ENCODE assay signal across 1 cellular context in the genomic region with DNA sequence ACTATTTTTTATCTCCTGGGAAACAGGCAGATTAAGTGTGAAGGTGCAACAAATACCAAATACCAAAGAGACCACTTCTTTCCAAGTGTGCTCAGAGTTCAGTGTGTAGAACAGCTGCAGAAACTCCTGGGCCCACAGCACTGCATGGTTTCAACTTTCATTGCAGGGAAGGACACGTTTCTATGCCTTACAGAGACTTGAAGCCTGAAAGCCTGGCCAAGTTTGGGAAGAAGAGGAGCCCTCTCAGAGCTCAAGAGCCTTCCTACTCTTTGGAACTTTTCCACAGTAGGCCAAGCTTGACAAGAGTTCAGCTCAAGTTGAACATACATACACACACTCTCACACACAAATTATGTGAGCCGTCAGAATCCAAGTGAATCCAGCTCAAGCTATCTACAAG.
TF ChIP-seq lines count a peak whose summit lies in the region.

No MANE protein-coding gene starts in this region.

TF ChIP-seq in A549, 52 proteins besides CTCF, POLR2A, EP300 and RAD21:
- TF ChIP-seq ZNF302 (CRISPR knock-in tag; IDR thresholded peaks at IDR 0.05) (no peak), BHLHE40 (IDR thresholded peaks at IDR 0.05; ENCODE audit: low read depth, low read length) (no peak), TP53 (CRISPR knock-in tag; IDR thresholded peaks at IDR 0.05) (no peak), PHF8 (IDR thresholded peaks at IDR 0.05; ENCODE audit: borderline replicate concordance, low read depth) (no peak), KDM1A (IDR thresholded peaks at IDR 0.05; ENCODE audit: low read depth) (no peak)
- TF ChIP-seq, protein P1, sequence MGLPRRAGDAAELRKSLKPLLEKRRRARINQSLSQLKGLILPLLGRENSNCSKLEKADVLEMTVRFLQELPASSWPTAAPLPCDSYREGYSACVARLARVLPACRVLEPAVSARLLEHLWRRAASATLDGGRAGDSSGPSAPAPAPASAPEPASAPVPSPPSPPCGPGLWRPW (IDR thresholded peaks at IDR 0.05) = no peak
- TF ChIP-seq, protein P2, sequence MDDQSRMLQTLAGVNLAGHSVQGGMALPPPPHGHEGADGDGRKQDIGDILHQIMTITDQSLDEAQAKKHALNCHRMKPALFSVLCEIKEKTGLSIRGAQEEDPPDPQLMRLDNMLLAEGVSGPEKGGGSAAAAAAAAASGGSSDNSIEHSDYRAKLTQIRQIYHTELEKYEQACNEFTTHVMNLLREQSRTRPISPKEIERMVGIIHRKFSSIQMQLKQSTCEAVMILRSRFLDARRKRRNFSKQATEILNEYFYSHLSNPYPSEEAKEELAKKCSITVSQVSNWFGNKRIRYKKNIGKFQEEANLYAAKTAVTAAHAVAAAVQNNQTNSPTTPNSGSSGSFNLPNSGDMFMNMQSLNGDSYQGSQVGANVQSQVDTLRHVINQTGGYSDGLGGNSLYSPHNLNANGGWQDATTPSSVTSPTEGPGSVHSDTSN (IDR thresholded peaks at IDR 0.05) = no peak
- TF ChIP-seq, protein P3, sequence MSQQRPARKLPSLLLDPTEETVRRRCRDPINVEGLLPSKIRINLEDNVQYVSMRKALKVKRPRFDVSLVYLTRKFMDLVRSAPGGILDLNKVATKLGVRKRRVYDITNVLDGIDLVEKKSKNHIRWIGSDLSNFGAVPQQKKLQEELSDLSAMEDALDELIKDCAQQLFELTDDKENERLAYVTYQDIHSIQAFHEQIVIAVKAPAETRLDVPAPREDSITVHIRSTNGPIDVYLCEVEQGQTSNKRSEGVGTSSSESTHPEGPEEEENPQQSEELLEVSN (IDR thresholded peaks at IDR 0.05; ENCODE audit: borderline replicate concordance, low read depth) = no peak
